Comparison of ENCODE assay signal across 10 cellular contexts in the genomic region with DNA sequence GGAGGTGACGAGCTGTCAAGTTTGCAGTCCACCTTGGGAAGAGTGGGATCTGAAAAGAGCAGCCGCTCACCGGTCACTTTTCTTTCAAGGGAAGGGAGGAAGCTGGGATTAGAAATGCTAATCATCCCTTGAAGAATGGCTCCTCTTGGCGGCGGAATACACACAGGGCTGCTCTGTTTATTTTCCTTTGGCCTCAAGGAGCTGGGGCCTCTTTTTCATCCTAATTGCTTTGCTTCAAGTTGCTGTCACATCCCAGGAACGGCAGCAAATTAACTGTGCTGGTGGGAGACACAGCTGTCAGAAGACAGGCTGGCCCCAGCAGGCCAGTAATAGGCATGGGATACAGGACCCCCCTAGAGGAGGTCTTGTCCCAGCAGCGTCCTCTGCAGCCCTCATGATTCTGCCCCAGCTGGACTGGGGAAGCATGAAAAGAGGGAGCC. TPM values are rescaled to one million over a fixed set of nuclear protein-coding genes. Genes with fewer than 3 reads are reported as not detected.
A peak's percentile ranks its signal among the peaks of the same experiment; 100 is the strongest.
DNase-seq lines count a peak whose midpoint lies in the region; ATAC-seq, FAIRE-seq and TF ChIP-seq lines count a peak whose summit lies in the region.
"Had no signal": no experiment of that assay in that cellular context is flagged by ENCODE, and none has a peak within 500 bp of the region (broad histone marks: within the 10 kb centered on the region; RNA-seq: fewer than 3 reads in every experiment).

No MANE protein-coding gene starts in this region.

- H3K4me3 Mint-ChIP-seq in T-helper 17 cell = no peak overlapping the region

- ATAC-seq in T-helper 17 cell (no peak), HG03280 (IDR thresholded peaks at IDR 0.05; ENCODE audit: unreplicated experiment) (no peak)

- H4K20me1 ChIP-seq in osteoblast (ENCODE audit: insufficient read depth, low read length) = no peaks in the 10 kb centered on the region

- H3K27me3 ChIP-seq in osteoblast (ENCODE audit: insufficient read depth, low read length) (peaks cover 38% of the 10 kb centered on the region), small intestine (ENCODE audit: control insufficient read depth in 2 of 2, insufficient read depth in 2 of 2, low read length in 2 of 2) (no peaks in the 10 kb centered on the region)

- peaks cover 4% of the 10 kb centered on the region for H3K36me3 Mint-ChIP-seq in T-helper 17 cell (ENCODE audit: low read depth)

- 50 to 69% (median 66%) methylated on average over 7 of the region's 7 CpGs for WGBS in small intestine, 3 donors

- TF ChIP-seq CTCF in fibroblast of pulmonary artery (IDR thresholded peaks at IDR 0.05; ENCODE audit: low read length, missing control alignments) (peak; percentile 49), osteoblast (IDR thresholded peaks at IDR 0.05; ENCODE audit: extremely low read depth, low read depth, low read length) (peak; percentile 47)

- no peaks in the 10 kb centered on the region for H3K36me3 ChIP-seq in osteoblast (ENCODE audit: insufficient read depth, low read length)
- no peaks in the 10 kb centered on the region for H3K36me3 ChIP-seq in small intestine (ENCODE audit: control insufficient read depth in 2 of 2, insufficient read depth in 2 of 2, low read length in 2 of 2)

- H3K27ac Mint-ChIP-seq in T-helper 17 cell = no peak overlapping the region

- H3K4me1 ChIP-seq in osteoblast (ENCODE audit: insufficient read depth, low read length) (no peaks in the 10 kb centered on the region), small intestine (ENCODE audit: control insufficient read depth in 2 of 2, insufficient read depth in 1 of 2, low read depth in 1 of 2, low read length in 1 of 2) (peaks cover 0 to 16% of the 10 kb centered on the region in 2 donors)

- H3K27ac ChIP-seq in osteoblast (ENCODE audit: low read depth, low read length) (no peak overlapping the region), small intestine (ENCODE audit: low read depth in 1 of 2, low read length in 1 of 2) (no peak overlapping the region)

- no peaks in the 10 kb centered on the region for H3K9me3 ChIP-seq in osteoblast (ENCODE audit: low read depth, low read length)
- no peaks in the 10 kb centered on the region for H3K9me3 ChIP-seq in T-helper 17 cell (ENCODE audit: control insufficient read depth, low read length, poor library complexity, severe bottlenecking)
- H3K9me3 ChIP-seq in small intestine (ENCODE audit: control insufficient read depth, low read depth) = no peaks in the 10 kb centered on the region

- no peaks in the 10 kb centered on the region for H3K79me2 ChIP-seq in osteoblast (ENCODE audit: insufficient read depth, low read length)

- no peak overlapping the region for H3K4me2 ChIP-seq in osteoblast (ENCODE audit: insufficient read depth, low read length)

- FAIRE-seq in small intestine (lab: Jason Lieb, UNC) = no peak
- FAIRE-seq: frontal cortex had no signal

- peaks cover 45% of the 10 kb centered on the region for H3K27me3 Mint-ChIP-seq in T-helper 17 cell

- H3K4me3 ChIP-seq in fibroblast of pulmonary artery (replicated peaks; ENCODE audit: low read depth, low read length) (no peak overlapping the region), osteoblast (ENCODE audit: insufficient read depth, low read length) (no peak overlapping the region), small intestine (ENCODE audit: low read depth in 1 of 2, low read length in 2 of 2) (no peak overlapping the region)

- DNase-seq in DMS114 treated with DMSO at 0.1 percent for 48 hours (lab: John Stamatoyannopoulos, UW; ENCODE audit: unreplicated experiment) (peak; percentile 19), RPMI7951 (ENCODE audit: low read depth) (peak; percentile 29), fibroblast of pulmonary artery (ENCODE audit: low read depth) (peak; percentile 65), osteoblast (ENCODE audit: insufficient read length, low spot score, missing footprints) (peak; percentile 83), T-helper 17 cell (no peak), kidney tubule cell (ENCODE audit: low spot score) (no peak), small intestine (no peak)

- no peak overlapping the region for H2AFZ ChIP-seq in osteoblast (ENCODE audit: low read length)

- H3K4me1 Mint-ChIP-seq in T-helper 17 cell = peaks cover 16% of the 10 kb centered on the region

RNA-seq across cellular contexts. Expression of gene KBTBD13, which starts 6.7 kb away (rescaled TPM):
- not detected in 2 replicates for total RNA-seq in RPMI7951 (2014; rRNA removed; shearing (Covaris generic))
- not detected in 2 replicates for total RNA-seq in osteoblast
- total RNA-seq in T-helper 17 cell = not detected
- under 1 TPM in 1 of 3 donors, not detected in 2; 0.03 TPM for polyA plus RNA-seq in small intestine
- total RNA-seq: frontal cortex; T-helper 2 cell treated with Interferon-gamma antibody and Interleukin-4, amounts not matched to agents 100 ng/mL and 5 ng/mL, for 36 hours had no signal

RNA-seq across cellular contexts. Expression of gene RASL12, which starts 15.5 kb away (rescaled TPM):
- 0.39 and 0.48 TPM in 2 replicates for total RNA-seq in RPMI7951 (2014; rRNA removed; shearing (Covaris generic))
- total RNA-seq in osteoblast (under 0.01 and 0.36 TPM in 2 replicates), T-helper 17 cell (not detected)
- 1 to 10 TPM in 2 of 3 donors, under 1 TPM in 1; 0.45 to 7.7 (median 2.2) TPM for polyA plus RNA-seq in small intestine
- total RNA-seq: T-helper 2 cell treated with Interferon-gamma antibody and Interleukin-4, amounts not matched to agents 100 ng/mL and 5 ng/mL, for 36 hours had no signal

RNA-seq across cellular contexts. Expression of gene UBAP1L, which starts 31.7 kb away (rescaled TPM):
- 0.12 and 0.39 TPM in 2 replicates for total RNA-seq in RPMI7951 (2014; rRNA removed; shearing (Covaris generic))
- total RNA-seq in osteoblast (2.9 and 3.3 TPM in 2 replicates), T-helper 17 cell (1 to 10 TPM; 7.8 to 8.4 TPM)
- polyA plus RNA-seq in small intestine = 1 to 10 TPM; 1.5 to 5.8 (median 4.9) TPM

RNA-seq across cellular contexts. Expression of gene SLC51B, which starts 38.1 kb away (rescaled TPM):
- total RNA-seq in RPMI7951 (2014; rRNA removed; shearing (Covaris generic)) = not detected in 2 replicates
- total RNA-seq in osteoblast (not detected in 2 replicates), T-helper 17 cell (not detected)
- 100 to 1,000 TPM in 2 of 3 donors, 10 to 100 TPM in 1; 82.7 to 258 (median 242) TPM for polyA plus RNA-seq in small intestine
- total RNA-seq: frontal cortex; T-helper 2 cell treated with Interferon-gamma antibody and Interleukin-4, amounts not matched to agents 100 ng/mL and 5 ng/mL, for 36 hours had no signal

RNA-seq across cellular contexts. Expression of gene PDCD7, which starts 50.3 kb away (rescaled TPM):
- 15.1 and 19.1 TPM in 2 replicates for total RNA-seq in RPMI7951 (2014; rRNA removed; shearing (Covaris generic))
- 19.5 and 20.3 TPM in 2 replicates for total RNA-seq in osteoblast
- total RNA-seq in T-helper 17 cell = 10 to 100 TPM; 20.3 to 23.4 TPM
- polyA plus RNA-seq in small intestine = 10 to 100 TPM in 2 of 3 donors, 1 to 10 TPM in 1; 8.4 to 12.3 (median 11.6) TPM

Comparison
In these comparisons a context has a peak if more than half of its experiments do, and no peak if none do; other contexts are left out.
1. DNase-seq: peak in DMS114 treated with DMSO at 0.1 percent for 48 hours (single experiment), RPMI7951 (single experiment), fibroblast of pulmonary artery (single experiment) and osteoblast (single experiment); none in T-helper 17 cell (0 of 3), kidney tubule cell (single experiment) and small intestine (single experiment).